In the genomic region with DNA sequence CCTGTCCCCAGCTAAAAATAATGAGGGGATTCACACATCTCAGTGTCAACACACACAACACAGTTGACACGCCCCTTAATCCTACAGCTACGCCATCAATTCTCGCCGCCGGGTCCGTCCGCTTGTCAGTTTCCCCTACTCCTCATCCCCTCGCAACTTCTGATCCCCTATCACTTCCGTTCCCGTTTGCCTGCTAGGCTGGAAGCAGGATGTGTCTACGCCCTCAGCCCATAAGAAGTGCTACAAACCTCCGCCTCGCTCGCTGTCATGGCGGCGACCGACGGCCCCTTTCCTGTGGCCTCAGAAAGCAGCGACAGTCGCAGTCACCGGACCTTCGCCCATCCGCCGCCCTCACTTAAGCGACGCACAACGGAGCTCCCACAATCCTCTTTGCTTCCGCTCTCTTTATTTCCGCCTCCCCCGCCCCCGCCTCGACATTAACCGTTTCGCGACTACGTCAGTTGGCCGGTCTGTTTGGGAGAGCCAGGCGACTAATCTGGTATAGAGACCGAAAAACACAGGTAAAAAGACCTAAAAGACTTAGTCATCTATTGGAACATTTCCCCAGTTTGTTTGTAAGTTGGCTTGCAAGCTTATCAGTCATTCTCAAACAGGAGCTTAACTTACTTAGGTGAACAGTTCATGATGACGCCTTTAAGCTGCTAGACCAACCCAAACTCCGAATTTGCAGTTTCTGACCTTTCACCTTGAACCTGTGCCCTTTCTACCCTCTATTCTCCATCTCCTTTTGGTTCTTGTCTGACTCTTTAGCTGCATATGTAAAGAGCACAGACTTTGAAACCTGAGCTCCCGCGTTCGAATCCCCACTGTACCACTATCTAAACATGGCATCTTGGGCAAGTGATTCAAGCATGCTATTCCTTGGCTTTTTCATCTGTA, we compare ENCODE assay signal across 8 cellular contexts. TPM values are rescaled to one million over a fixed set of nuclear protein-coding genes. Genes with fewer than 3 reads are reported as not detected.
DNase-seq lines count a peak whose midpoint lies in the region; ATAC-seq, FAIRE-seq and TF ChIP-seq lines count a peak whose summit lies in the region.

A gene with protein sequence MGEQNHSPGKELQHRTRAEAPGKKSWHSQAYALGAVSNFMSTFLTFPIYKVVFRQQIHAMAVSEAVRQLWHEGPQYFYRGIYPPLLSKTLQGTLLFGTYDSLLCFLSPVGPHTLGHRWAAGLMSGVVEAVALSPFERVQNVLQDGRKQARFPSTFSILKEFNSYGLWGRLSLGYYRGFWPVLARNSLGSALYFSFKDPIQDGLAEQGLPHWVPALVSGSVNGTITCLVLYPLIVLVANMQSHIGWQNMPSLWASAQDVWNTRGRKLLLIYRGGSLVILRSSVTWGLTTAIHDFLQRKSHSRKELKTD (minus strand): TSS at position 380 of the 900 bp plus-strand sequence. CDS start 51,752 bp downstream, outside the sequence.

- H3K27ac Mint-ChIP-seq in central memory CD8-positive, alpha-beta T cell (ENCODE audit: low read depth), result peak within 1 kb of the TSS; percentile 100

- H3K4me1 Mint-ChIP-seq in central memory CD8-positive, alpha-beta T cell, result peaks cover 20% of the 10 kb centered on the region

- no peak for TF ChIP-seq CTCF in AG04450 (IDR thresholded peaks at IDR 0.05; ENCODE audit: low read depth, low read length)
- no peak for TF ChIP-seq CTCF in keratinocyte (optimal IDR thresholded peaks at IDR 0.05 in 1 of 3, IDR thresholded peaks at IDR 0.05 in 1 of 3, conservative IDR thresholded peaks at IDR 0.05 in 1 of 3; ENCODE audit: extremely low read depth in 1 of 3, insufficient read depth in 2 of 3, low read length in 3 of 3)

- H3K9me3 ChIP-seq in AG04450 (ENCODE audit: control insufficient read depth, insufficient read depth, low read length), result no peaks in the 10 kb centered on the region
- H3K9me3 ChIP-seq in keratinocyte (ENCODE audit: control insufficient read depth, low read depth, low read length), result no peaks in the 10 kb centered on the region

- H3K4me2 ChIP-seq in keratinocyte (ENCODE audit: control insufficient read depth, extremely low read depth, insufficient read depth, low read depth, low read length), result peak within 1 kb of the TSS; percentile 78

- no peaks in the 10 kb centered on the region for H3K36me3 ChIP-seq in keratinocyte (ENCODE audit: control insufficient read depth in 2 of 2, extremely low read depth in 1 of 2, insufficient read depth in 2 of 2, low read length in 2 of 2)

- POLR2A ChIA-PET in AG04450 (lab: Yijun Ruan, JAX), result interaction anchor here (0.7 to 1.6 kb wide), 7 partner anchors 9 to 571 kb away, joined by 3 to 22 read pairs (median 4); a partner anchor contains a TSS

- no peaks in the 10 kb centered on the region for H3K4me1 ChIP-seq in keratinocyte (ENCODE audit: control insufficient read depth, extremely low read depth, insufficient read depth, low read length)

- H3K9me3 Mint-ChIP-seq in central memory CD8-positive, alpha-beta T cell, result no peaks in the 10 kb centered on the region

- peak within 1 kb of the TSS; percentile 94 for H2AFZ ChIP-seq in keratinocyte (ENCODE audit: control insufficient read depth, low read length)

- ATAC-seq in GM18907 (IDR thresholded peaks at IDR 0.05; ENCODE audit: unreplicated experiment) (peak; percentile 94), HG03139 (IDR thresholded peaks at IDR 0.05; ENCODE audit: unreplicated experiment) (peak; percentile 90)
- peak; percentile 82 for ATAC-seq in central memory CD8-positive, alpha-beta T cell (replicated peaks; ENCODE audit: extremely low read depth, poor library complexity, severe bottlenecking)

- H3K9me1 ChIP-seq in keratinocyte (ENCODE audit: control insufficient read depth, extremely low read depth, insufficient read depth, low read length), result no peaks in the 10 kb centered on the region

- no peaks in the 10 kb centered on the region for H4K20me1 ChIP-seq in keratinocyte (ENCODE audit: control insufficient read depth, extremely low read depth, insufficient read depth, low read length)

- H3K36me3 Mint-ChIP-seq in central memory CD8-positive, alpha-beta T cell (ENCODE audit: insufficient read depth), result peaks cover 13% of the 10 kb centered on the region

- H3K4me3 Mint-ChIP-seq in central memory CD8-positive, alpha-beta T cell, result peak within 1 kb of the TSS; percentile 100

- H3K27ac ChIP-seq in AG04450 (ENCODE audit: low read depth, low read length) (peak within 1 kb of the TSS; percentile 80), keratinocyte (ENCODE audit: control insufficient read depth, insufficient read depth, low read length) (peak within 1 kb of the TSS; percentile 90)

- H3K4me3 ChIP-seq in AG04450 (ENCODE audit: low read depth, low read length), result peak within 1 kb of the TSS; percentile 64
- peak within 1 kb of the TSS; percentile 64 to 83 (median 83) for H3K4me3 ChIP-seq in keratinocyte (ENCODE audit: control insufficient read depth in 2 of 3, extremely low read depth in 1 of 3, insufficient read depth in 2 of 3, low read depth in 1 of 3, low read length in 3 of 3)

- DNase-seq in AG04450 (ENCODE audit: low read depth, low spot score), result peak; percentile 20
- DNase-seq in NCI-H2196 treated with DMSO at 0.1 percent for 48 hours (lab: John Stamatoyannopoulos, UW; ENCODE audit: unreplicated experiment), result peak; percentile 69
- peak; percentile 45 to 64 (median 55) for DNase-seq in activated CD4-positive, CD25-positive, alpha-beta regulatory T cell (lab: John Stamatoyannopoulos, UW)
- peak; percentile 48 to 70 for DNase-seq in central memory CD8-positive, alpha-beta T cell (ENCODE audit: low spot score in 2 of 2)
- DNase-seq in keratinocyte (ENCODE audit: low read depth, low spot score), result no peak
- DNase-seq in stimulated activated CD4-positive, alpha-beta T cell treated with anti-CD3 and anti-CD28 coated beads, Interleukin-15, amount 100 ng/mL, for 1 hour (ENCODE audit: low read depth in 1 of 2, low spot score in 1 of 2), result peak; percentile 36 to 55

- peak; percentile 53 for FAIRE-seq in keratinocyte (lab: Jason Lieb, UNC)

- dilution Hi-C loops in keratinocyte (cut with MboI; ENCODE audit: extremely low pct_ligation_motif_present, low sequenced_read_pairs), result no loop called here

- H3K27me3 ChIP-seq in AG04450 (ENCODE audit: control insufficient read depth, insufficient read depth, low read length) (no peaks in the 10 kb centered on the region), keratinocyte (ENCODE audit: control insufficient read depth, extremely low read depth, insufficient read depth, low read length) (no peaks in the 10 kb centered on the region)

- CTCF ChIA-PET in AG04450 (lab: Charles Lee), result interaction anchor here (0.7 to 1.7 kb wide), 5 partner anchors 9 to 154 kb away, joined by 3 to 8 read pairs (median 3); a partner anchor contains a TSS

- peaks cover 4% of the 10 kb centered on the region for H3K79me2 ChIP-seq in keratinocyte (ENCODE audit: control insufficient read depth, insufficient read depth, low read length)

- H3K9ac ChIP-seq in keratinocyte (ENCODE audit: control insufficient read depth, extremely low read depth, insufficient read depth, low read length), result peak within 1 kb of the TSS; percentile 86

- H3K27me3 Mint-ChIP-seq in central memory CD8-positive, alpha-beta T cell, result no peaks in the 10 kb centered on the region

RNA-seq across cellular contexts. Expression of the gene that starts here (rescaled TPM):
- polyA plus RNA-seq in AG04450 (2011; rRNA removed) (5.5 and 5.6 TPM in 2 replicates), keratinocyte (2.3 to 2.8 TPM (median 2.7 TPM) in 3 replicates)
- 4.4 and 5.3 TPM in 2 replicates for polyA minus RNA-seq in AG04450 (2011; rRNA and poly(A)+ RNA removed)
- polyA plus RNA-seq in keratinocyte (2011; ENCODE audit: low read depth), result 1.3 TPM
- polyA plus RNA-seq in keratinocyte (2011; cell fraction: cytosol; rRNA removed), result 1.8 and 1.9 TPM in 2 replicates
- 3.3 and 4.0 TPM in 2 replicates for polyA plus RNA-seq in keratinocyte (2011; cell fraction: nucleus; rRNA removed)
- polyA plus RNA-seq in keratinocyte (2012; ENCODE audit: low replicate concordance), result 2.6 and 3.0 TPM in 2 replicates
- 2.1 to 3.5 TPM in 2 of 3 replicates, not detected in the other for polyA minus RNA-seq in keratinocyte
- polyA minus RNA-seq in keratinocyte (2011; cell fraction: cytosol; rRNA and poly(A)+ RNA removed), result not detected
- 2.3 and 3.9 TPM in 2 replicates for polyA minus RNA-seq in keratinocyte (2011; cell fraction: nucleus; rRNA and poly(A)+ RNA removed)
